Comparison of ENCODE assay signal across 10 cellular contexts in genomic region chr20:45340951-45341350, GRCh38. TPM values are rescaled to one million over a fixed set of nuclear protein-coding genes. Genes with fewer than 3 reads are reported as not detected.
DNase-seq lines count a peak whose midpoint lies in the region; ATAC-seq, FAIRE-seq and TF ChIP-seq lines count a peak whose summit lies in the region.
"Had no signal": no experiment of that assay in that cellular context is flagged by ENCODE, and none has a peak within 500 bp of the region (broad histone marks: within the 10 kb centered on the region; RNA-seq: fewer than 3 reads in every experiment).

No MANE protein-coding gene starts in this region.

- no peaks in the 10 kb centered on the region for H3K27me3 ChIP-seq in PC-9 (ENCODE audit: insufficient read depth, low read depth)
- no peaks in the 10 kb centered on the region for H3K27me3 ChIP-seq in H1 (replicated peaks in 1 of 4; ENCODE audit: control insufficient read depth in 3 of 4, extremely low read depth in 1 of 4, insufficient read depth in 3 of 4, low read length in 3 of 4)
- no peaks in the 10 kb centered on the region for H3K27me3 ChIP-seq in thyroid gland

- ATAC-seq in GM18868 (IDR thresholded peaks at IDR 0.05; ENCODE audit: unreplicated experiment), result no peak
- ATAC-seq: activated CD8-positive, alpha-beta T cell treated with anti-CD3 and anti-CD28 coated beads for 36 hours; T-cell had no signal

- H2BK120ac ChIP-seq in H1 (replicated peaks; ENCODE audit: low read depth, low read length), result peak overlapping the region; percentile 26

- no peak overlapping the region for H2AFZ ChIP-seq in PC-9
- H2AFZ ChIP-seq in H1 (ENCODE audit: low read length), result no peak overlapping the region

- POLR2A ChIA-PET in PC-9 (lab: Charles Lee; ENCODE audit: unreplicated experiment) (no interaction called here), H1 (lab: Charles Lee; ENCODE audit: partially characterized antibody) (interaction anchor here (0.8 to 2.3 kb wide), 12 partner anchors 8 to 96 kb away, joined by 3 to 18 read pairs (median 4); partner anchors contain the start of gene SYS1)

- peak overlapping the region; percentile 86; the same call in 1 of the 2 replicates for H3K18ac ChIP-seq in H1 (ENCODE audit: extremely low read depth, low read length)

- no peak overlapping the region for H2AK5ac ChIP-seq in H1 (ENCODE audit: low read depth, low read length)

- H3K36me3 ChIP-seq in PC-9 (ENCODE audit: low read depth) (peaks cover 32% of the 10 kb centered on the region; the same call in 1 of the 2 replicates), H1 (ENCODE audit: control insufficient read depth in 2 of 4, insufficient read depth in 4 of 4, low read length in 3 of 4) (peaks cover 0 to 6% (median 0%) of the 10 kb centered on the region in 4 experiments; a peak in 1 of 8 replicates), mesodermal cell (ENCODE audit: control insufficient read depth, insufficient read depth, low read length) (peaks cover 33% of the 10 kb centered on the region), thyroid gland (no peaks in the 10 kb centered on the region)

- TF ChIP-seq EP300 in H1 (IDR thresholded peaks at IDR 0.05; ENCODE audit: borderline replicate concordance in 1 of 2, low read depth in 2 of 2, low read length in 2 of 2), result no peak

- H4K91ac ChIP-seq in H1 (replicated peaks; ENCODE audit: insufficient read length, low read length), result no peak overlapping the region

- TF ChIP-seq POLR2A in H1 (IDR thresholded peaks at IDR 0.05; ENCODE audit: control extremely low read depth in 1 of 2, low read depth in 2 of 2, low read length in 2 of 2), result no peak
- peak in 1 of 2 donors; percentile 5 for TF ChIP-seq POLR2A in thyroid gland (IDR thresholded peaks at IDR 0.05)

- no peak overlapping the region for H3K56ac ChIP-seq in H1 (replicated peaks; ENCODE audit: insufficient read length, low read depth, low read length)

- H3K27ac ChIP-seq in PC-9 (no peak overlapping the region), H1 (ENCODE audit: low read depth, low read length) (peak overlapping the region; percentile 45; the same call in 1 of the 2 replicates), mesodermal cell (ENCODE audit: low read depth, low read length, severe bottlenecking) (peak overlapping the region; percentile 97), thyroid gland (peak overlapping the region; percentile 93 to 98 (median 97))

- peak overlapping the region; percentile 31 for H4K5ac ChIP-seq in H1 (ENCODE audit: insufficient read length, low read depth, low read length)

- in situ Hi-C loops in GM13976 (cut with MboI; ENCODE audit: low sequenced_read_pairs, unreplicated experiment), result no loop called here

- no peak overlapping the region for H4K8ac ChIP-seq in H1 (ENCODE audit: extremely low read depth, insufficient read depth, low read length)

- H3K9me3 ChIP-seq in PC-9 (ENCODE audit: insufficient read depth, low read depth), result no peaks in the 10 kb centered on the region
- no peaks in the 10 kb centered on the region for H3K9me3 ChIP-seq in H1 (ENCODE audit: insufficient read depth in 2 of 2, low read depth in 1 of 2, low read length in 1 of 2)
- no peaks in the 10 kb centered on the region for H3K9me3 ChIP-seq in mesodermal cell (ENCODE audit: control insufficient read depth, low read length)
- H3K9me3 ChIP-seq in thyroid gland, result no peaks in the 10 kb centered on the region

- H3K79me2 ChIP-seq in PC-9 (ENCODE audit: low read depth) (peaks cover 92% of the 10 kb centered on the region), H1 (ENCODE audit: control insufficient read depth in 1 of 2, insufficient read depth in 2 of 2, low read length in 2 of 2) (peaks cover 0 to 89% of the 10 kb centered on the region in 2 experiments; a peak in 3 of 4 replicates)

- H3F3A ChIP-seq in PC-9 (ENCODE audit: insufficient read depth, low read depth), result peaks cover 82% of the 10 kb centered on the region

- no peak overlapping the region for H3K14ac ChIP-seq in H1 (ENCODE audit: insufficient read length)

- H2BK20ac ChIP-seq in H1 (ENCODE audit: low read length), result no peak overlapping the region

- H3K4me3 ChIP-seq in PC-9 (no peak overlapping the region), H1 (ENCODE audit: extremely low read depth in 1 of 4, insufficient read depth in 2 of 4, low read depth in 3 of 4, low read length in 4 of 4) (peak overlapping the region in 2 of 4 experiments; percentile 12 to 51; a peak in 3 of 8 replicates), mesodermal cell (ENCODE audit: extremely low read depth, insufficient read depth, low read length, poor library complexity, severe bottlenecking) (no peak overlapping the region), thyroid gland (replicated peaks in 1 of 3) (no peak overlapping the region)

- 0% methylated on average over 1 of the region's 1 CpG; no CpG with 5 or more reads in 1 of the 2 experiments for WGBS in H1 (ENCODE audit: extremely low coverage in 1 of 2, insufficient coverage in 1 of 2, insufficient read length in 1 of 2, insufficient replicate concordance in 2 of 2, low coverage in 1 of 2, low lambda C conversion rate in 2 of 2, missing lambda C conversion rate in 1 of 2), 2 experiments
- WGBS in mesodermal cell (ENCODE audit: insufficient coverage in 2 of 2), 2 experiments, result 0 to 20% methylated on average over 1 of the region's 1 CpG
- WGBS in thyroid gland, 2 donors, result 18 to 21% methylated on average over 1 of the region's 1 CpG

- H4K20me1 ChIP-seq in PC-9 (ENCODE audit: insufficient read depth) (peaks cover 9% of the 10 kb centered on the region), H1 (replicated peaks in 1 of 2; ENCODE audit: control insufficient read depth in 1 of 2, insufficient read depth in 2 of 2, low read length in 2 of 2) (peaks cover 0 to 2% of the 10 kb centered on the region in 2 experiments)

- no peaks in the 10 kb centered on the region for H3K9me2 ChIP-seq in PC-9 (ENCODE audit: insufficient read depth)

- H3K23ac ChIP-seq in H1 (ENCODE audit: insufficient read length), result no peak overlapping the region

- intact Hi-C loops in PC-9 (cut with micrococcal nuclease; ENCODE audit: unreplicated experiment), result no loop called here
- intact Hi-C loops in thyroid gland (cut with DNase I), result no loop called here

- 0 out of 2 replicates have a peak overlapping the region, but pooled peaks have one; percentile 43 for H2BK12ac ChIP-seq in H1 (ENCODE audit: low read depth, low read length)

- no peak for FAIRE-seq in H1 (lab: Jason Lieb, UNC)

- H3K4me2 ChIP-seq in PC-9 (peak overlapping the region; percentile 93), H1 (ENCODE audit: insufficient read depth in 1 of 2, low read depth in 2 of 2, low read length in 2 of 2) (peak overlapping the region; percentile 68 to 84)

- peak in 1 of 2 experiments; percentile 50 for DNase-seq in PC-9
- DNase-seq in H1 (ENCODE audit: low read depth in 1 of 2, low spot score in 2 of 2), result no peak
- peak; percentile 27 to 41 for DNase-seq in thyroid gland
- no peak for DNase-seq in activated T-cell treated with anti-CD3 and anti-CD28 coated beads for 4 hours
- DNase-seq in GM13976 (ENCODE audit: low spot score), result no peak
- DNase-seq: activated CD8-positive, alpha-beta T cell treated with anti-CD3 and anti-CD28 coated beads for 36 hours; T-cell had no signal

- CTCF ChIA-PET in PC-9 (lab: Charles Lee), result no interaction called here
- CTCF ChIA-PET in H1 (lab: Charles Lee; ENCODE audit: partially characterized antibody), result interaction anchor here (0.8 to 4.6 kb wide), 13 partner anchors 8 to 109 kb away, joined by 3 to 24 read pairs (median 5); partner anchors contain the start of genes DBNDD2 and SYS1

- H3K23me2 ChIP-seq in H1 (ENCODE audit: low read depth, low read length), result no peaks in the 10 kb centered on the region

- peaks cover 28% of the 10 kb centered on the region for H3K79me1 ChIP-seq in H1 (ENCODE audit: low read depth, low read length)

- peak overlapping the region in 1 of 4 experiments; percentile 47; a peak in 2 of 7 replicates for H3K9ac ChIP-seq in H1 (replicated peaks in 1 of 4; ENCODE audit: extremely low read depth in 1 of 4, low read depth in 3 of 4, low read length in 3 of 4)

- H2BK15ac ChIP-seq in H1 (ENCODE audit: low read length), result no peak overlapping the region

- peak overlapping the region; percentile 30; the same call in 1 of the 2 replicates for H2BK5ac ChIP-seq in H1 (ENCODE audit: low read depth, low read length)

- BruUV-seq in PC-9 (replicated peaks; lab: Mats Ljungman, UMichigan), result no TSS peak

- TF ChIP-seq RAD21 in H1 (IDR thresholded peaks at IDR 0.05 in 1 of 2, conservative IDR thresholded peaks at IDR 0.05 in 1 of 2; ENCODE audit: low read depth in 2 of 2, low read length in 2 of 2), result no peak

- TF ChIP-seq CTCF in PC-9 (conservative IDR thresholded peaks at IDR 0.05), result no peak
- TF ChIP-seq CTCF in H1 (IDR thresholded peaks at IDR 0.05; ENCODE audit: control extremely low read depth in 1 of 3, insufficient read depth in 1 of 3, low read depth in 1 of 3, low read length in 3 of 3), result no peak
- no peak for TF ChIP-seq CTCF in thyroid gland (IDR thresholded peaks at IDR 0.05)
- TF ChIP-seq CTCF in GM13976 (IDR thresholded peaks at IDR 0.05; ENCODE audit: borderline replicate concordance, control extremely low read depth, extremely low read depth, insufficient read depth, missing control alignments), result no peak

- H3K4ac ChIP-seq in H1 (replicated peaks; ENCODE audit: insufficient read length, low read depth, low read length), result no peak overlapping the region

- H3K4me1 ChIP-seq in PC-9 (replicated peaks; ENCODE audit: insufficient read depth) (peaks cover 98% of the 10 kb centered on the region), H1 (replicated peaks in 1 of 4; ENCODE audit: control insufficient read depth in 3 of 4, insufficient read depth in 4 of 4, low read length in 3 of 4) (peaks cover 37 to 75% (median 53%) of the 10 kb centered on the region in 4 experiments), mesodermal cell (ENCODE audit: control insufficient read depth, insufficient read depth, low read length, poor library complexity, severe bottlenecking) (peaks cover 90% of the 10 kb centered on the region), thyroid gland (peaks cover 91 to 99% of the 10 kb centered on the region in 2 donors)

RNA-seq across cellular contexts. Expression of gene SDC4, which starts 7.3 kb away (rescaled TPM):
- total RNA-seq in PC-9 (2021) (114 and 117 TPM in 2 replicates), thyroid gland (100 to 1,000 TPM in 1 of 4 donors, 10 to 100 TPM in 3; 35.5 to 101 (median 63.3) TPM)
- total RNA-seq in H1 (2021; fragmentation: NEBNext Ultra II Directional; extraction: Animal tissue kit (Norgen Biotek cat#: 25700)), result 59.2 and 60.2 TPM in 2 replicates
- 29.9 and 34.6 TPM in 2 replicates for polyA plus RNA-seq in H1 (2011; rRNA removed)
- polyA plus RNA-seq in H1 (2011; cell fraction: cytosol; rRNA removed), result 33.3 TPM
- polyA plus RNA-seq in H1 (2011; cell fraction: nucleus; rRNA removed), result 20.2 TPM
- polyA plus RNA-seq in H1 (2012, experiment 1 of 2), result 49.5 to 58.2 TPM (median 53.1 TPM) in 4 replicates
- 62.5 TPM for polyA plus RNA-seq in H1 (2012, experiment 2 of 2)
- 51.2 TPM for polyA plus RNA-seq in H1 (2013, experiment 1 of 2)
- 59.1 TPM for polyA plus RNA-seq in H1 (2013, experiment 2 of 2)
- 65.3 and 74.9 TPM in 2 replicates for polyA minus RNA-seq in H1 (2011; rRNA and poly(A)+ RNA removed)
- 45.6 TPM for polyA minus RNA-seq in H1 (2011; cell fraction: cytosol; rRNA and poly(A)+ RNA removed)
- 17.7 TPM for polyA minus RNA-seq in H1 (2011; cell fraction: nucleus; rRNA and poly(A)+ RNA removed)
- 119 TPM for polyA plus RNA-seq in mesodermal cell (2013, experiment 1 of 2)
- polyA plus RNA-seq in mesodermal cell (2013, experiment 2 of 2), result 125 TPM

RNA-seq across cellular contexts. Expression of gene SYS1, which starts 22.0 kb away (rescaled TPM):
- total RNA-seq in PC-9 (2021) (35.1 and 38.8 TPM in 2 replicates), thyroid gland (10 to 100 TPM; 52.7 to 86.1 (median 76.6) TPM)
- 18.2 and 19.6 TPM in 2 replicates for total RNA-seq in H1 (2021; fragmentation: NEBNext Ultra II Directional; extraction: Animal tissue kit (Norgen Biotek cat#: 25700))
- 50.8 and 57.4 TPM in 2 replicates for polyA plus RNA-seq in H1 (2011; rRNA removed)
- 29.3 TPM for polyA plus RNA-seq in H1 (2011; cell fraction: cytosol; rRNA removed)
- polyA plus RNA-seq in H1 (2011; cell fraction: nucleus; rRNA removed), result 32.0 TPM
- 15.1 to 17.8 TPM (median 16.5 TPM) in 4 replicates for polyA plus RNA-seq in H1 (2012, experiment 1 of 2)
- polyA plus RNA-seq in H1 (2012, experiment 2 of 2), result 23.0 TPM
- polyA plus RNA-seq in H1 (2013, experiment 1 of 2), result 15.6 TPM
- 18.9 TPM for polyA plus RNA-seq in H1 (2013, experiment 2 of 2)
- 44.9 and 51.1 TPM in 2 replicates for polyA minus RNA-seq in H1 (2011; rRNA and poly(A)+ RNA removed)
- 15.0 TPM for polyA minus RNA-seq in H1 (2011; cell fraction: cytosol; rRNA and poly(A)+ RNA removed)
- 21.8 TPM for polyA minus RNA-seq in H1 (2011; cell fraction: nucleus; rRNA and poly(A)+ RNA removed)
- 14.7 TPM for polyA plus RNA-seq in mesodermal cell (2013, experiment 1 of 2)
- polyA plus RNA-seq in mesodermal cell (2013, experiment 2 of 2), result 12.0 TPM

RNA-seq across cellular contexts. Expression of gene MATN4, which starts 32.9 kb away (rescaled TPM):
- total RNA-seq in PC-9 (2021), result 0.33 and 0.60 TPM in 2 replicates
- 4.0 and 4.4 TPM in 2 replicates for total RNA-seq in H1 (2021; fragmentation: NEBNext Ultra II Directional; extraction: Animal tissue kit (Norgen Biotek cat#: 25700))
- 2.1 and 3.6 TPM in 2 replicates for polyA plus RNA-seq in H1 (2011; rRNA removed)
- 2.5 TPM for polyA plus RNA-seq in H1 (2011; cell fraction: cytosol; rRNA removed)
- polyA plus RNA-seq in H1 (2011; cell fraction: nucleus; rRNA removed), result 5.2 TPM
- 0.86 to 2.7 TPM (median 2.3 TPM) in 4 replicates for polyA plus RNA-seq in H1 (2012, experiment 1 of 2)
- 1.5 TPM for polyA plus RNA-seq in H1 (2012, experiment 2 of 2)
- 2.7 TPM for polyA plus RNA-seq in H1 (2013, experiment 1 of 2)
- 2.1 TPM for polyA plus RNA-seq in H1 (2013, experiment 2 of 2)
- 0.59 and 0.63 TPM in 2 replicates for polyA minus RNA-seq in H1 (2011; rRNA and poly(A)+ RNA removed)
- 2.1 TPM for polyA minus RNA-seq in H1 (2011; cell fraction: cytosol; rRNA and poly(A)+ RNA removed)
- polyA minus RNA-seq in H1 (2011; cell fraction: nucleus; rRNA and poly(A)+ RNA removed), result 1.4 TPM
- polyA plus RNA-seq in mesodermal cell (2013, experiment 1 of 2), result 0.59 TPM
- polyA plus RNA-seq in mesodermal cell (2013, experiment 2 of 2), result 0.20 TPM
- 1 to 10 TPM in 1 of 4 donors, not detected in 3; 1.2 TPM for total RNA-seq in thyroid gland
- total RNA-seq: pulmonary artery endothelial cell, T-cell had no signal

RNA-seq across cellular contexts. Expression of gene RBPJL, which starts 34.3 kb away (rescaled TPM):
- total RNA-seq in PC-9 (2021) (not detected in 2 replicates), thyroid gland (not detected)
- total RNA-seq in H1 (2021; fragmentation: NEBNext Ultra II Directional; extraction: Animal tissue kit (Norgen Biotek cat#: 25700)), result 0.67 and 0.73 TPM in 2 replicates
- polyA plus RNA-seq in H1 (2011; rRNA removed), result 1.3 and 1.5 TPM in 2 replicates
- 1.0 TPM for polyA plus RNA-seq in H1 (2011; cell fraction: cytosol; rRNA removed)
- polyA plus RNA-seq in H1 (2011; cell fraction: nucleus; rRNA removed), result 1.8 TPM
- 0.22 to 0.98 TPM (median 0.68 TPM) in 4 replicates for polyA plus RNA-seq in H1 (2012, experiment 1 of 2)
- 0.47 TPM for polyA plus RNA-seq in H1 (2012, experiment 2 of 2)
- polyA plus RNA-seq in H1 (2013, experiment 1 of 2), result 0.79 TPM
- 0.72 TPM for polyA plus RNA-seq in H1 (2013, experiment 2 of 2)
- polyA minus RNA-seq in H1 (2011; rRNA and poly(A)+ RNA removed), result 0.15 and 0.32 TPM in 2 replicates
- not detected for polyA minus RNA-seq in H1 (2011; cell fraction: cytosol; rRNA and poly(A)+ RNA removed)
- 0.70 TPM for polyA minus RNA-seq in H1 (2011; cell fraction: nucleus; rRNA and poly(A)+ RNA removed)
- not detected for polyA plus RNA-seq in mesodermal cell (2013, experiment 1 of 2)
- polyA plus RNA-seq in mesodermal cell (2013, experiment 2 of 2), result not detected
- total RNA-seq: activated CD8-positive, alpha-beta T cell treated with anti-CD3 and anti-CD28 coated beads for 36 hours; pulmonary artery endothelial cell had no signal

RNA-seq across cellular contexts. Expression of gene TP53TG5, which starts 37.2 kb away (rescaled TPM):
- 0.23 TPM in 1 of 2 replicates, not detected in the other for total RNA-seq in PC-9 (2021)
- not detected in 2 replicates for total RNA-seq in H1 (2021; fragmentation: NEBNext Ultra II Directional; extraction: Animal tissue kit (Norgen Biotek cat#: 25700))
- polyA plus RNA-seq in H1 (2011; rRNA removed), result not detected in 2 replicates
- polyA plus RNA-seq in H1 (2011; cell fraction: cytosol; rRNA removed), result 0.03 TPM
- 1.6 TPM for polyA plus RNA-seq in H1 (2011; cell fraction: nucleus; rRNA removed)
- 0.42 to 0.67 TPM (median 0.60 TPM) in 4 replicates for polyA plus RNA-seq in H1 (2012, experiment 1 of 2)
- not detected for polyA plus RNA-seq in H1 (2012, experiment 2 of 2)
- polyA plus RNA-seq in H1 (2013, experiment 1 of 2), result not detected
- not detected for polyA plus RNA-seq in H1 (2013, experiment 2 of 2)
- 0.19 TPM in 1 of 2 replicates, not detected in the other for polyA minus RNA-seq in H1 (2011; rRNA and poly(A)+ RNA removed)
- polyA minus RNA-seq in H1 (2011; cell fraction: cytosol; rRNA and poly(A)+ RNA removed), result not detected
- 1.1 TPM for polyA minus RNA-seq in H1 (2011; cell fraction: nucleus; rRNA and poly(A)+ RNA removed)
- polyA plus RNA-seq in mesodermal cell (2013, experiment 1 of 2), result not detected
- polyA plus RNA-seq in mesodermal cell (2013, experiment 2 of 2), result not detected
- not detected for total RNA-seq in thyroid gland
- total RNA-seq: pulmonary artery endothelial cell had no signal

Comparison
In these comparisons a context has a peak if more than half of its experiments do, and no peak if none do; other contexts are left out.
1. DNase-seq: peak in thyroid gland (2 of 2); none in H1 (0 of 2), activated T-cell treated with anti-CD3 and anti-CD28 coated beads for 4 hours (single experiment) and GM13976 (single experiment).